In genomic region chr17:32783602-32784001, GRCh38 we compare ENCODE assay signal across 8 cellular contexts.
A peak's percentile ranks its signal among the peaks of the same experiment; 100 is the strongest.
DNase-seq lines count a peak whose midpoint lies in the region; ATAC-seq and TF ChIP-seq lines count a peak whose summit lies in the region.

No MANE protein-coding gene starts in this region.

- ATAC-seq in activated T-helper 17 cell treated with anti-CD3 and anti-CD28 coated beads, Interleukin-2, amount 50 U/mL, for 72 hours (replicated peaks): peak; percentile 50
- ATAC-seq in left cardiac atrium (peak; percentile 62 to 68), gastrocnemius medialis (peak in 1 of 2 donors; percentile 58), HG02981 (IDR thresholded peaks at IDR 0.05; ENCODE audit: unreplicated experiment) (no peak), GM18511 (IDR thresholded peaks at IDR 0.05; ENCODE audit: unreplicated experiment) (no peak)

- in situ Hi-C loops in gastrocnemius medialis (cut with MboI; ENCODE audit: low sequenced_read_pairs in 4 of 4): loop anchor here (5.0 to 10.0 kb wide), 4 partner anchors 91 to 131 kb away; partner anchors contain the start of gene MYO1D (in 1 of the 4)

- no peaks in the 10 kb centered on the region for H3K27me3 Mint-ChIP-seq in activated T-helper 17 cell treated with anti-CD3 and anti-CD28 coated beads, Interleukin-2, amount 50 U/mL, for 72 hours

- H3K4me3 Mint-ChIP-seq in activated T-helper 17 cell treated with anti-CD3 and anti-CD28 coated beads, Interleukin-2, amount 50 U/mL, for 72 hours: no peak overlapping the region

- no peaks in the 10 kb centered on the region for H3K9me3 Mint-ChIP-seq in activated T-helper 17 cell treated with anti-CD3 and anti-CD28 coated beads, Interleukin-2, amount 50 U/mL, for 72 hours

- no peak for TF ChIP-seq POLR2A in gastrocnemius medialis (IDR thresholded peaks at IDR 0.05)

- intact Hi-C loops in left cardiac atrium (cut with DNase I): loop anchor here (1.0 to 10.0 kb wide), 5 partner anchors 94 to 211 kb away; partner anchors contain the start of genes MYO1D (in 2 of the 2) and SPACA3 (in 1 of the 2)
- intact Hi-C loops in gastrocnemius medialis (cut with DNase I; ENCODE audit: low total_unique reads): loop anchor here (1.0 to 10.0 kb wide), 4 partner anchors 94 to 969 kb away; partner anchors contain the start of gene MYO1D

- TF ChIP-seq CTCF in AG10803 (conservative IDR thresholded peaks at IDR 0.05; ENCODE audit: low read length): peak; percentile 76
- peak; percentile 65 to 79 (median 69) for TF ChIP-seq CTCF in gastrocnemius medialis (IDR thresholded peaks at IDR 0.05 in 4 of 5, conservative IDR thresholded peaks at IDR 0.05 in 1 of 5)

- H3K27me3 ChIP-seq in gastrocnemius medialis: no peaks in the 10 kb centered on the region

- H3K27ac Mint-ChIP-seq in activated T-helper 17 cell treated with anti-CD3 and anti-CD28 coated beads, Interleukin-2, amount 50 U/mL, for 72 hours: no peak overlapping the region

- H3K9me3 ChIP-seq in gastrocnemius medialis: no peaks in the 10 kb centered on the region

- H3K4me1 ChIP-seq in gastrocnemius medialis: no peaks in the 10 kb centered on the region

- DNase-seq in AG10803 (ENCODE audit: low read depth) (peak; percentile 76), GM19238 (ENCODE audit: insufficient read length, low spot score) (peak; percentile 13), NCI-H2196 (lab: John Stamatoyannopoulos, UW; ENCODE audit: unreplicated experiment) (peak; percentile 28), left cardiac atrium (no peak), gastrocnemius medialis (no peak)

- H3K4me3 ChIP-seq in AG10803 (ENCODE audit: low read length) (no peak overlapping the region), gastrocnemius medialis (no peak overlapping the region)

- no peaks in the 10 kb centered on the region for H3K36me3 ChIP-seq in gastrocnemius medialis

- peaks cover 7% of the 10 kb centered on the region for H3K36me3 Mint-ChIP-seq in activated T-helper 17 cell treated with anti-CD3 and anti-CD28 coated beads, Interleukin-2, amount 50 U/mL, for 72 hours (ENCODE audit: low read depth)

- no peaks in the 10 kb centered on the region for H3K4me1 Mint-ChIP-seq in activated T-helper 17 cell treated with anti-CD3 and anti-CD28 coated beads, Interleukin-2, amount 50 U/mL, for 72 hours

- no peak overlapping the region for H3K27ac ChIP-seq in gastrocnemius medialis

Comparison
In these comparisons a context has a peak if more than half of its experiments do, and no peak if none do; other contexts are left out.
1. DNase-seq: peak in AG10803 (single experiment), GM19238 (single experiment) and NCI-H2196 (single experiment); none in left cardiac atrium (single experiment) and gastrocnemius medialis (0 of 2).
2. ATAC-seq: peak in activated T-helper 17 cell treated with anti-CD3 and anti-CD28 coated beads, Interleukin-2, amount 50 U/mL, for 72 hours (single experiment) and left cardiac atrium (2 of 2); none in HG02981 (single experiment) and GM18511 (single experiment).